Comparison of ENCODE assay signal across 16 cellular contexts in the genomic region with DNA sequence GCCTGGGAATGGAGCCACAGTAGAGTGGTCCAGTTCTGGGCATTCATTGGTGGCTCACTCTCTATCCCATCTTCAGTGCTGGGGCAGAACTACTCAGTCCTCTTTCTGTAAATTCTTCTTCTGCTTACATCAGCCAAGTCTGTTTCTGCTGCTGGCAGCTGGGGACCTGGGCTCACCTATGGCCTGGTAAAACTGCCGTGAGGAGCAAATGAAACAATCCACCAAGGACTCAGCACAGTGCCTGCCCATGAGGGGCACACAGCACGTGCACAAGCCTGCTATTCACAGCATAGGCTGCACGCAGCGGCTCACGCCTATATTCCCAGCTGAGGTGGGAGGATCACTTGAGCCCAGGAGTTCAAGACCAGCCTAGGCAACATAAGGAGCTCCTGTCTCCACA.
"Had no signal": no experiment of that assay in that cellular context is flagged by ENCODE, and none has a peak within 500 bp of the region (broad histone marks: within the 10 kb centered on the region; RNA-seq: fewer than 3 reads in every experiment).

No MANE protein-coding gene starts in this region.

- ATAC-seq: activated CD8-positive, alpha-beta T cell treated with anti-CD3 and anti-CD28 coated beads for 36 hours; activated T-cell treated with anti-CD3 and anti-CD28 coated beads, Interleukin-2, amount 50 U/mL, for 72 hours; heart left ventricle; natural killer cell had no signal

- H3K27ac ChIP-seq: colonic mucosa, heart left ventricle, WERI-Rb-1 had no signal

- H3K27me3 ChIP-seq: colonic mucosa, heart left ventricle, suprapubic skin had no signal

- H3K27ac Mint-ChIP-seq: activated CD8-positive, alpha-beta T cell treated with anti-CD3 and anti-CD28 coated beads for 36 hours; activated naive CD8-positive, alpha-beta T cell treated with anti-CD3 and anti-CD28 coated beads, Interleukin-2, amount 10 ng/mL, durations not matched to agents 7 days and 5 days; activated T-cell treated with anti-CD3 and anti-CD28 coated beads, Interleukin-2, amount 50 U/mL, for 72 hours; natural killer cell had no signal

- H3K9me3 Mint-ChIP-seq: activated CD8-positive, alpha-beta T cell treated with anti-CD3 and anti-CD28 coated beads for 36 hours; activated naive CD8-positive, alpha-beta T cell treated with anti-CD3 and anti-CD28 coated beads, Interleukin-2, amount 10 ng/mL, durations not matched to agents 7 days and 5 days; activated T-cell treated with anti-CD3 and anti-CD28 coated beads, Interleukin-2, amount 50 U/mL, for 72 hours; natural killer cell had no signal

- H3K27me3 Mint-ChIP-seq: activated CD8-positive, alpha-beta T cell treated with anti-CD3 and anti-CD28 coated beads for 36 hours had no signal

- H3K36me3 Mint-ChIP-seq: activated naive CD8-positive, alpha-beta T cell treated with anti-CD3 and anti-CD28 coated beads, Interleukin-2, amount 10 ng/mL, durations not matched to agents 7 days and 5 days; natural killer cell had no signal

- H3K4me3 Mint-ChIP-seq: activated CD8-positive, alpha-beta T cell treated with anti-CD3 and anti-CD28 coated beads for 36 hours; activated naive CD8-positive, alpha-beta T cell treated with anti-CD3 and anti-CD28 coated beads, Interleukin-2, amount 10 ng/mL, durations not matched to agents 7 days and 5 days; activated T-cell treated with anti-CD3 and anti-CD28 coated beads, Interleukin-2, amount 50 U/mL, for 72 hours; natural killer cell had no signal

- H3K36me3 ChIP-seq: colonic mucosa, heart left ventricle, suprapubic skin, WERI-Rb-1 had no signal

- H3K4me3 ChIP-seq: colonic mucosa, heart left ventricle, suprapubic skin had no signal

- H3K9me3 ChIP-seq: colonic mucosa, heart left ventricle, suprapubic skin had no signal

- DNase-seq: activated CD4-positive, alpha-beta T cell treated with anti-CD3 and anti-CD28 coated beads for 4 hours; activated CD8-positive, alpha-beta memory T cell treated with anti-CD3 and anti-CD28 coated beads, Interleukin-2, amount 50 U/mL, for 4 hours; activated CD8-positive, alpha-beta T cell treated with anti-CD3 and anti-CD28 coated beads for 36 hours; activated naive CD8-positive, alpha-beta T cell treated with anti-CD3 and anti-CD28 coated beads, Interleukin-2, amount 10 ng/mL, durations not matched to agents 7 days and 5 days; activated T-cell treated with anti-CD3 and anti-CD28 coated beads, Interleukin-2, amount 50 U/mL, for 72 hours; anterior cingulate cortex; colonic mucosa; heart left ventricle; mammary epithelial cell; natural killer cell; occipital lobe; stimulated activated CD4-positive, alpha-beta T cell treated with anti-CD3 and anti-CD28 coated beads, Interleukin-12 subunit alpha, Interleukin-12 subunit beta, amount 100 ng/mL, for 4 hours; stimulated activated naive CD4-positive, alpha-beta T cell treated with Interleukin-2 at 50 U/mL for 16 hours; T1000; WERI-Rb-1 had no signal
